Comparison of ENCODE assay signal across 8 cellular contexts in the genomic region with DNA sequence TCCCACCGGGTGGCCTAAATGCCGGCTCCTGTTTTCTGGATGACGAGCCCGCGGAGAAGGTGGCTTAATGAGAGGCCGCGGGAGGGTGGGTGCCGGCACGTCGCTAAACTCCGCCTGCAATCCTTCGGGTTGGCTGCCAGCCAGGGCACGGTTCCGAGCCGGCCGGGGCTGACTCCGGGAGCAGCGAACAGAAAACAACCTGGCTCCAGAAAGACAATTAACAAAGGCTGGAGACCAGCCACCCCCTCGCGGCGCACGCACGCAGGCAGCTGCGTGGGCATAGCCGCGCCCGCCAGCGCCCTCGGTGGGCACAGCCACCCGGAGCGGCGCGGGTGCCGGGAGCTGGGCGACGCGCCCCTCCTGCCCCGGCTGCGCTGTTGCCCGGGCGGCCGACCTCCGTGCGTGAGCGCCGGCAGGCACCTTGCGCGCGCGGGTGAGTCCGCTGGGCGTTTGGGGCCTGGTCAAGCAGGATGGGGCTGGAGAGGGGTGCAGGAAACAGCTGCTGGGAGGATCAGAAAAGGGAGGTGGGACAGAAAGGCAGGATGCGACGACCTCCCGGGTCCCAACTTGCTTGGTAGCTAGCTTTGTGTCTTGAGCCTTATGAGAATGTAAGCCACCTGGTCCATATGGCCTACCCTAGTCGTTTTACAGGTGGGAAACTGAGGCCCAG. TPM values are rescaled to one million over a fixed set of nuclear protein-coding genes. Genes with fewer than 3 reads are reported as not detected.
DNase-seq lines count a peak whose midpoint lies in the region; ATAC-seq and TF ChIP-seq lines count a peak whose summit lies in the region.

A gene with protein sequence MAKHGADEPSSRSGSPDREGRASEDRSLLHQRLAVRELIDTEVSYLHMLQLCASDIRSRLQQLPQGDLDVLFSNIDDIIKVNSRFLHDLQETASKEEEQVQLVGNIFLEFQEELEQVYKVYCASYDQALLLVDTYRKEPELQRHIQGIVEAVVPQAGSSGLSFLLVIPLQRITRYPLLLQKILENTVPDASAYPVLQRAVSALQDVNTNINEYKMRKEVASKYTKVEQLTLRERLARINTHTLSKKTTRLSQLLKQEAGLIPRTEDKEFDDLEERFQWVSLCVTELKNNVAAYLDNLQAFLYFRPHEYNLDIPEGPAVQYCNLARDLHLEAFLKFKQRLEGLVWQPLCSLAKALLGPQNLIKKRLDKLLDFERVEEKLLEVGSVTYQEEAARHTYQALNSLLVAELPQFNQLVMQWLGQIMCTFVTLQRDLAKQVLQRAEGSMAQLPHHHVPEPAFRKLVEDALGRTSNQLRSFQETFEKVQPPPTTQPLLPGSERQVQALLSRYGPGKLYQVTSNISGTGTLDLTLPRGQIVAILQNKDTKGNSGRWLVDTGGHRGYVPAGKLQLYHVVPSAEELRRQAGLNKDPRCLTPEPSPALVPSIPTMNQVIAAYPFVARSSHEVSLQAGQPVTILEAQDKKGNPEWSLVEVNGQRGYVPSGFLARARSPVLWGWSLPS (plus strand): TSS at position 307 of the 670 bp plus-strand sequence. CDS start 16,272 bp downstream, outside the sequence.

- in situ Hi-C loops in Caki2 (cut with HindIII; ENCODE audit: low pct_unique_long_range_greater_than_20kb, low sequenced_read_pairs), result no loop called here

- DNase-seq in Caki2 (ENCODE audit: low read depth) (peak; percentile 64), NCI-H1092 (lab: John Stamatoyannopoulos, UW) (peak; percentile 64), cortex of kidney (lab: John Stamatoyannopoulos, UW) (peak; percentile 51), left lobe of liver (ENCODE audit: low spot score) (peak; percentile 93), GM10248 (ENCODE audit: extremely low spot score) (no peak), GM10266 (ENCODE audit: extremely low spot score) (no peak)
- DNase-seq in activated CD4-positive, alpha-beta T cell treated with anti-CD3 and anti-CD28 coated beads for 1 hour, result peak; percentile 23
- DNase-seq in stimulated activated CD4-positive, alpha-beta T cell treated with anti-CD3 and anti-CD28 coated beads, Interleukin-15, amount 100 ng/mL, for 24 hours, result peak; percentile 68

- ATAC-seq in left lobe of liver, result peak; percentile 76

- POLR2A ChIA-PET in GM10248 (lab: Yijun Ruan, JAX), result no interaction called here

- CTCF ChIA-PET in GM10248 (lab: Yijun Ruan, JAX), result interaction anchor here (0.7 to 5.3 kb wide), 5 partner anchors 12 to 146 kb away, joined by 3 to 27 read pairs (median 4); no protein-coding TSS in a partner anchor

- TF ChIP-seq CTCF in GM10248 (IDR thresholded peaks at IDR 0.05; ENCODE audit: control extremely low read depth, extremely low read depth, low read depth, missing control alignments) (no peak), GM10266 (IDR thresholded peaks at IDR 0.05; ENCODE audit: control insufficient read depth, insufficient read depth, low read depth, missing control alignments) (no peak)

RNA-seq across cellular contexts. Expression of the gene that starts here (rescaled TPM):
- 3.8 and 5.0 TPM in 2 replicates for total RNA-seq in Caki2 (2014; rRNA removed; shearing (Covaris generic); ENCODE audit: low replicate concordance)
- total RNA-seq in left lobe of liver, result 6.5 TPM

Comparison
In these comparisons a context has a peak if more than half of its experiments do, and no peak if none do; other contexts are left out.
1. DNase-seq: peak in Caki2 (single experiment), NCI-H1092 (single experiment), activated CD4-positive, alpha-beta T cell treated with anti-CD3 and anti-CD28 coated beads for 1 hour (single experiment), cortex of kidney (single experiment), left lobe of liver (single experiment) and stimulated activated CD4-positive, alpha-beta T cell treated with anti-CD3 and anti-CD28 coated beads, Interleukin-15, amount 100 ng/mL, for 24 hours (single experiment); none in GM10248 (single experiment) and GM10266 (single experiment).